In the genomic region with DNA sequence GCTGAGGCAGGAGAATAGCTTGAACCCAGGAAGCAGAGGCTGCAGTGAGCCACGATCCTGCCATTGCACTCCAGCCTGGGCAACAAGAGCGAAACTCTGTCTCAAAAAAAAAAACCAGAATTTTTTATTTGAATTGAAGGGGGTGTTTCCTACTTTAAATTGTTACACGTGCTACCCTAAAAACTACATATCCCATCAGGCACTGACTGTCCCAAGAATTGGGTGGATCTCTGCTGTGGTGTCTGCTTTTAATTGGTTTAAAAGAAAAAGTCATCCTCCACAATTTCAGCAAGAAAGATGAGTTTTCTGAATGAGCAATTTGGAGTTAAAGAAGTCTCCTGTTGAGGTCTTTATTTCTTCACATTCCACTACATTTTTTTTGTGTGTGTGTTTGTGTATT, we compare ENCODE assay signal across 9 cellular contexts. TPM values are rescaled to one million over a fixed set of nuclear protein-coding genes. Genes with fewer than 3 reads are reported as not detected.
A peak's percentile ranks its signal among the peaks of the same experiment; 100 is the strongest.
DNase-seq lines count a peak whose midpoint lies in the region; ATAC-seq, FAIRE-seq and TF ChIP-seq lines count a peak whose summit lies in the region.
"Had no signal": no experiment of that assay in that cellular context is flagged by ENCODE, and none has a peak within 500 bp of the region (broad histone marks: within the 10 kb centered on the region; RNA-seq: fewer than 3 reads in every experiment).

No MANE protein-coding gene starts in this region.

- H3K9me3 Mint-ChIP-seq in GM23338: no peaks in the 10 kb centered on the region
- H3K9me3 Mint-ChIP-seq in activated naive CD8-positive, alpha-beta T cell (ENCODE audit: low read depth): no peaks in the 10 kb centered on the region

- H3K4me1 ChIP-seq in GM23338 (ENCODE audit: insufficient read depth) (peaks cover 16% of the 10 kb centered on the region), keratinocyte (ENCODE audit: control insufficient read depth, extremely low read depth, insufficient read depth, low read length) (peaks cover 25% of the 10 kb centered on the region), right atrium auricular region (peaks cover 0 to 58% of the 10 kb centered on the region in 2 donors)

- ATAC-seq in GM23338 (no peak), GM19397 (IDR thresholded peaks at IDR 0.05; ENCODE audit: unreplicated experiment) (no peak)

- H3K4me3 ChIP-seq in AG04449 (ENCODE audit: low read depth, low read length): peak overlapping the region; percentile 74
- H3K4me3 ChIP-seq in GM23338: peak overlapping the region; percentile 87
- peak overlapping the region; percentile 74 to 91 (median 78) for H3K4me3 ChIP-seq in keratinocyte (ENCODE audit: control insufficient read depth in 2 of 3, extremely low read depth in 1 of 3, insufficient read depth in 2 of 3, low read depth in 1 of 3, low read length in 3 of 3)
- peak overlapping the region in 1 of 2 donors; percentile 83 for H3K4me3 ChIP-seq in right atrium auricular region

- peaks cover 25% of the 10 kb centered on the region for H3K4me1 Mint-ChIP-seq in GM23338
- peaks cover 41% of the 10 kb centered on the region for H3K4me1 Mint-ChIP-seq in activated naive CD8-positive, alpha-beta T cell (ENCODE audit: low read depth)

- H4K20me1 ChIP-seq in GM23338 (replicated peaks; ENCODE audit: insufficient read depth): peaks cover 61% of the 10 kb centered on the region
- H4K20me1 ChIP-seq in keratinocyte (ENCODE audit: control insufficient read depth, extremely low read depth, insufficient read depth, low read length): peaks cover 28% of the 10 kb centered on the region

- no peaks in the 10 kb centered on the region for H3K9me2 ChIP-seq in GM23338 (ENCODE audit: insufficient read depth)

- peaks cover 30% of the 10 kb centered on the region for H3K36me3 Mint-ChIP-seq in GM23338 (ENCODE audit: low read depth)
- peaks cover 11% of the 10 kb centered on the region for H3K36me3 Mint-ChIP-seq in activated naive CD8-positive, alpha-beta T cell

- H3K79me2 ChIP-seq in GM23338 (replicated peaks; ENCODE audit: insufficient read depth): peaks cover 69% of the 10 kb centered on the region
- H3K79me2 ChIP-seq in keratinocyte (ENCODE audit: control insufficient read depth, insufficient read depth, low read length): peaks cover 70% of the 10 kb centered on the region

- H2AFZ ChIP-seq in GM23338 (no peak overlapping the region), keratinocyte (ENCODE audit: control insufficient read depth, low read length) (no peak overlapping the region)

- dilution Hi-C loops in keratinocyte (cut with MboI; ENCODE audit: extremely low pct_ligation_motif_present, low sequenced_read_pairs): no loop called here

- H3K27me3 ChIP-seq in GM23338 (ENCODE audit: insufficient read depth) (no peaks in the 10 kb centered on the region), keratinocyte (ENCODE audit: control insufficient read depth, extremely low read depth, insufficient read depth, low read length) (no peaks in the 10 kb centered on the region), right atrium auricular region (no peaks in the 10 kb centered on the region)

- TF ChIP-seq CTCF in AG04449 (IDR thresholded peaks at IDR 0.05; ENCODE audit: insufficient read depth, low read length, missing control alignments): no peak
- no peak for TF ChIP-seq CTCF in GM23338 (conservative IDR thresholded peaks at IDR 0.05; ENCODE audit: low read depth in 2 of 2)
- no peak for TF ChIP-seq CTCF in keratinocyte (optimal IDR thresholded peaks at IDR 0.05 in 1 of 3, IDR thresholded peaks at IDR 0.05 in 1 of 3, conservative IDR thresholded peaks at IDR 0.05 in 1 of 3; ENCODE audit: extremely low read depth in 1 of 3, insufficient read depth in 2 of 3, low read length in 3 of 3)
- TF ChIP-seq CTCF in right atrium auricular region (IDR thresholded peaks at IDR 0.05): no peak

- H3K27ac Mint-ChIP-seq in GM23338: no peak overlapping the region
- H3K27ac Mint-ChIP-seq in activated naive CD8-positive, alpha-beta T cell: peak overlapping the region; percentile 79

- peak overlapping the region; percentile 6 for H3K9ac ChIP-seq in keratinocyte (ENCODE audit: control insufficient read depth, extremely low read depth, insufficient read depth, low read length)

- peaks cover 9% of the 10 kb centered on the region for H3K27me3 Mint-ChIP-seq in GM23338 (ENCODE audit: insufficient read depth, low read depth, poor library complexity)
- H3K27me3 Mint-ChIP-seq in activated naive CD8-positive, alpha-beta T cell: no peaks in the 10 kb centered on the region

- CTCF ChIA-PET in AG04449 (lab: Yijun Ruan, JAX): no interaction called here

- H3K36me3 ChIP-seq in GM23338 (ENCODE audit: insufficient read depth): peaks cover 14% of the 10 kb centered on the region
- H3K36me3 ChIP-seq in keratinocyte (ENCODE audit: control insufficient read depth in 2 of 2, extremely low read depth in 1 of 2, insufficient read depth in 2 of 2, low read length in 2 of 2): peaks cover 2 to 15% of the 10 kb centered on the region in 2 experiments
- peaks cover 2% of the 10 kb centered on the region for H3K36me3 ChIP-seq in right atrium auricular region

- POLR2A ChIA-PET in AG04449 (lab: Yijun Ruan, JAX): interaction anchor here (0.7 kb wide), 1 partner anchor 226 kb away, joined by 3 read pairs; no protein-coding TSS in a partner anchor

- peak overlapping the region; percentile 97 for H3K4me3 Mint-ChIP-seq in GM23338
- H3K4me3 Mint-ChIP-seq in activated naive CD8-positive, alpha-beta T cell: peak overlapping the region; percentile 99

- no peaks in the 10 kb centered on the region; the same call in 1 of the 2 replicates for H3F3A ChIP-seq in GM23338 (replicated peaks; ENCODE audit: low read depth)

- H3K4me2 ChIP-seq in GM23338: peak overlapping the region; percentile 88
- peak overlapping the region; percentile 86 for H3K4me2 ChIP-seq in keratinocyte (ENCODE audit: control insufficient read depth, extremely low read depth, insufficient read depth, low read depth, low read length)

- H3K9me1 ChIP-seq in keratinocyte (ENCODE audit: control insufficient read depth, extremely low read depth, insufficient read depth, low read length): no peaks in the 10 kb centered on the region

- no peak for FAIRE-seq in keratinocyte (lab: Jason Lieb, UNC)

- DNase-seq in AG04449 (ENCODE audit: low read depth, low spot score) (no peak), GM23338 (ENCODE audit: low spot score) (peak; percentile 15), keratinocyte (ENCODE audit: low read depth, low spot score) (no peak), DMS79 (lab: John Stamatoyannopoulos, UW) (no peak), hippocampal formation (lab: John Stamatoyannopoulos, UW) (no peak), right atrium auricular region (ENCODE audit: low spot score) (no peak)

- H3K9me3 ChIP-seq in keratinocyte (ENCODE audit: control insufficient read depth, low read depth, low read length): no peaks in the 10 kb centered on the region
- H3K9me3 ChIP-seq in right atrium auricular region: no peaks in the 10 kb centered on the region

- no peak overlapping the region for H3K27ac ChIP-seq in GM23338 (ENCODE audit: low read depth)
- no peak overlapping the region for H3K27ac ChIP-seq in keratinocyte (ENCODE audit: control insufficient read depth, insufficient read depth, low read length)
- no peak overlapping the region for H3K27ac ChIP-seq in right atrium auricular region

RNA-seq across cellular contexts. Expression of a gene that starts 2.1 kb away (rescaled TPM):
- 363 and 371 TPM in 2 replicates for total RNA-seq in GM23338 (2014; rRNA removed; shearing (Covaris generic))
- polyA plus RNA-seq in GM23338 (2016; fragmentation: Nextera tagmentation; extraction: Ambion mirVana) (585 and 631 TPM in 2 replicates), keratinocyte (124 to 353 TPM (median 338 TPM) in 3 replicates)
- polyA plus RNA-seq in keratinocyte (2011; ENCODE audit: low read depth): 419 TPM
- 150 and 192 TPM in 2 replicates for polyA plus RNA-seq in keratinocyte (2011; cell fraction: cytosol; rRNA removed)
- 518 and 549 TPM in 2 replicates for polyA plus RNA-seq in keratinocyte (2011; cell fraction: nucleus; rRNA removed)
- polyA plus RNA-seq in keratinocyte (2012; ENCODE audit: low replicate concordance): 261 and 703 TPM in 2 replicates
- polyA minus RNA-seq in keratinocyte: 22.4 to 78.3 TPM (median 43.8 TPM) in 3 replicates
- 98.8 TPM for polyA minus RNA-seq in keratinocyte (2011; cell fraction: cytosol; rRNA and poly(A)+ RNA removed)
- polyA minus RNA-seq in keratinocyte (2011; cell fraction: nucleus; rRNA and poly(A)+ RNA removed): 72.3 and 180 TPM in 2 replicates
- 10 to 100 TPM; 77.9 to 82.4 TPM for total RNA-seq in right atrium auricular region

RNA-seq across cellular contexts. Expression of a gene that starts 28.4 kb away (rescaled TPM):
- total RNA-seq in GM23338 (2014; rRNA removed; shearing (Covaris generic)): 13.6 and 19.2 TPM in 2 replicates
- polyA plus RNA-seq in GM23338 (2016; fragmentation: Nextera tagmentation; extraction: Ambion mirVana) (12.0 and 14.2 TPM in 2 replicates), keratinocyte (10.6 to 52.2 TPM (median 17.9 TPM) in 3 replicates)
- 28.3 TPM for polyA plus RNA-seq in keratinocyte (2011; ENCODE audit: low read depth)
- 25.9 and 27.2 TPM in 2 replicates for polyA plus RNA-seq in keratinocyte (2011; cell fraction: cytosol; rRNA removed)
- 50.6 and 51.3 TPM in 2 replicates for polyA plus RNA-seq in keratinocyte (2011; cell fraction: nucleus; rRNA removed)
- 10.4 and 22.5 TPM in 2 replicates for polyA plus RNA-seq in keratinocyte (2012; ENCODE audit: low replicate concordance)
- polyA minus RNA-seq in keratinocyte: 17.1 to 57.7 TPM (median 25.7 TPM) in 3 replicates
- polyA minus RNA-seq in keratinocyte (2011; cell fraction: cytosol; rRNA and poly(A)+ RNA removed): 29.7 TPM
- polyA minus RNA-seq in keratinocyte (2011; cell fraction: nucleus; rRNA and poly(A)+ RNA removed): 22.2 and 25.0 TPM in 2 replicates
- 1 to 10 TPM; 2.4 to 2.6 TPM for total RNA-seq in right atrium auricular region

RNA-seq across cellular contexts. Expression of a gene that starts 43.7 kb away (rescaled TPM):
- total RNA-seq in GM23338 (2014; rRNA removed; shearing (Covaris generic)): 459 and 460 TPM in 2 replicates
- polyA plus RNA-seq in GM23338 (2016; fragmentation: Nextera tagmentation; extraction: Ambion mirVana): 2,602 and 2,869 TPM in 2 replicates
- polyA plus RNA-seq in keratinocyte: 534 to 968 TPM (median 719 TPM) in 3 replicates
- polyA plus RNA-seq in keratinocyte (2011; ENCODE audit: low read depth): 322 TPM
- 946 and 1,578 TPM in 2 replicates for polyA plus RNA-seq in keratinocyte (2011; cell fraction: cytosol; rRNA removed)
- 342 and 481 TPM in 2 replicates for polyA plus RNA-seq in keratinocyte (2011; cell fraction: nucleus; rRNA removed)
- polyA plus RNA-seq in keratinocyte (2012; ENCODE audit: low replicate concordance): 796 and 1,089 TPM in 2 replicates
- polyA minus RNA-seq in keratinocyte: 191 to 493 TPM (median 480 TPM) in 3 replicates
- polyA minus RNA-seq in keratinocyte (2011; cell fraction: cytosol; rRNA and poly(A)+ RNA removed): 254 TPM
- 50.3 and 53.9 TPM in 2 replicates for polyA minus RNA-seq in keratinocyte (2011; cell fraction: nucleus; rRNA and poly(A)+ RNA removed)
- total RNA-seq in right atrium auricular region: 100 to 1,000 TPM; 651 to 803 TPM

RNA-seq across cellular contexts. Expression of a gene that starts 51.6 kb away (rescaled TPM):
- total RNA-seq in GM23338 (2014; rRNA removed; shearing (Covaris generic)): not detected in 2 replicates
- polyA plus RNA-seq in GM23338 (2016; fragmentation: Nextera tagmentation; extraction: Ambion mirVana): not detected in 2 replicates
- polyA plus RNA-seq in keratinocyte: 0.05 to 0.14 TPM in 2 of 3 replicates, not detected in the other
- 0.17 TPM for polyA plus RNA-seq in keratinocyte (2011; ENCODE audit: low read depth)
- not detected in 2 replicates for polyA plus RNA-seq in keratinocyte (2011; cell fraction: cytosol; rRNA removed)
- polyA plus RNA-seq in keratinocyte (2011; cell fraction: nucleus; rRNA removed): 0.08 and 0.09 TPM in 2 replicates
- polyA plus RNA-seq in keratinocyte (2012; ENCODE audit: low replicate concordance): not detected in 2 replicates
- polyA minus RNA-seq in keratinocyte: not detected in 3 replicates
- polyA minus RNA-seq in keratinocyte (2011; cell fraction: cytosol; rRNA and poly(A)+ RNA removed): not detected
- not detected in 2 replicates for polyA minus RNA-seq in keratinocyte (2011; cell fraction: nucleus; rRNA and poly(A)+ RNA removed)
- total RNA-seq in right atrium auricular region: under 1 TPM in 1 of 2 donors, not detected in 1; 0.71 TPM
- total RNA-seq: epithelial cell of proximal tubule had no signal

RNA-seq across cellular contexts. Expression of a gene that starts 52.0 kb away (rescaled TPM):
- 7.2 and 9.4 TPM in 2 replicates for total RNA-seq in GM23338 (2014; rRNA removed; shearing (Covaris generic))
- polyA plus RNA-seq in GM23338 (2016; fragmentation: Nextera tagmentation; extraction: Ambion mirVana): 39.6 and 40.1 TPM in 2 replicates
- polyA plus RNA-seq in keratinocyte: 8.8 to 27.5 TPM (median 11.7 TPM) in 3 replicates
- polyA plus RNA-seq in keratinocyte (2011; ENCODE audit: low read depth): 11.0 TPM
- 5.8 and 6.3 TPM in 2 replicates for polyA plus RNA-seq in keratinocyte (2011; cell fraction: cytosol; rRNA removed)
- polyA plus RNA-seq in keratinocyte (2011; cell fraction: nucleus; rRNA removed): 5.4 and 6.0 TPM in 2 replicates
- 3.3 and 5.3 TPM in 2 replicates for polyA plus RNA-seq in keratinocyte (2012; ENCODE audit: low replicate concordance)
- polyA minus RNA-seq in keratinocyte: 2.2 to 5.3 TPM (median 3.2 TPM) in 3 replicates
- 24.7 TPM for polyA minus RNA-seq in keratinocyte (2011; cell fraction: cytosol; rRNA and poly(A)+ RNA removed)
- polyA minus RNA-seq in keratinocyte (2011; cell fraction: nucleus; rRNA and poly(A)+ RNA removed): 2.5 and 5.3 TPM in 2 replicates
- total RNA-seq in right atrium auricular region: 10 to 100 TPM; 15.0 to 16.5 TPM
